In genomic region chrX:153719701-153720100, GRCh38 we compare ENCODE assay signal across 36 cellular contexts. TPM values are rescaled to one million over a fixed set of nuclear protein-coding genes. Genes with fewer than 3 reads are reported as not detected.
"Had no signal": no experiment of that assay in that cellular context is flagged by ENCODE, and none has a peak within 500 bp of the region (broad histone marks: within the 10 kb centered on the region; RNA-seq: fewer than 3 reads in every experiment).

No MANE protein-coding gene starts in this region.

- H3K4me3 ChIP-seq: adrenal gland, breast epithelium, cardiac muscle cell, colonic mucosa, esophagus muscularis mucosa, gastroesophageal sphincter, heart right ventricle had no signal

- H3K36me3 ChIP-seq: breast epithelium, colonic mucosa had no signal

- ATAC-seq: activated CD4-positive, alpha-beta T cell treated with anti-CD3 and anti-CD28 coated beads for 36 hours; activated CD8-positive, alpha-beta memory T cell treated with anti-CD3 and anti-CD28 coated beads, Interleukin-2, amount 10 ng/mL, durations not matched to agents 7 days and 5 days; activated CD8-positive, alpha-beta T cell treated with anti-CD3 and anti-CD28 coated beads, Interleukin-2, amount 10 ng/mL, durations not matched to agents 7 days and 5 days; activated naive CD8-positive, alpha-beta T cell treated with anti-CD3 and anti-CD28 coated beads, Interleukin-2, amount 50 U/mL, for 24 hours; gastroesophageal sphincter; heart right ventricle; T-helper 17 cell had no signal

- DNase-seq: activated CD4-positive, alpha-beta memory T cell treated with anti-CD3 and anti-CD28 coated beads for 36 hours; activated CD4-positive, alpha-beta T cell treated with anti-CD3 and anti-CD28 coated beads for 36 hours; activated CD4-positive, alpha-beta T cell treated with anti-CD3 and anti-CD28 coated beads, Interleukin-2, amount 10 ng/mL, durations not matched to agents 24 days and 14 days; activated CD4-positive, CD25-positive, alpha-beta regulatory T cell; activated CD4-positive, CD25-positive, alpha-beta regulatory T cell treated with anti-CD3 and anti-CD28 coated beads, Interleukin-2, amount 50 U/mL, for 72 hours; activated CD8-positive, alpha-beta memory T cell treated with anti-CD3 and anti-CD28 coated beads, Interleukin-2, amount 10 ng/mL, durations not matched to agents 7 days and 5 days; activated CD8-positive, alpha-beta memory T cell treated with anti-CD3 and anti-CD28 coated beads, Interleukin-2, amount 50 U/mL, for 4 hours; activated CD8-positive, alpha-beta T cell treated with anti-CD3 and anti-CD28 coated beads, Interleukin-2, amount 10 ng/mL, durations not matched to agents 7 days and 5 days; activated effector memory CD4-positive, alpha-beta T cell treated with anti-CD3 and anti-CD28 coated beads, Interleukin-2, amount 50 U/mL, for 16 hours; activated naive CD4-positive, alpha-beta T cell treated with anti-CD3 and anti-CD28 coated beads for 36 hours; activated naive CD8-positive, alpha-beta T cell treated with anti-CD3 and anti-CD28 coated beads for 36 hours; activated naive CD8-positive, alpha-beta T cell treated with anti-CD3 and anti-CD28 coated beads, Interleukin-2, amount 50 U/mL, for 24 hours; activated T-cell treated with anti-CD3 and anti-CD28 coated beads, Interleukin-2, amount 50 U/mL, for 1 hour; activated T-cell treated with anti-CD3 and anti-CD28 coated beads, Interleukin-2, amount 50 U/mL, for 48 hours; adrenal gland; amygdala; aorta; central memory CD4-positive, alpha-beta T cell; cerebellar nuclear complex; colonic mucosa; effector CD8-positive, alpha-beta T cell; endodermal cell; erythroblast; foreskin melanocyte; heart right ventricle; T-helper 1 cell; T-helper 17 cell; T1000 had no signal

- H3K27me3 ChIP-seq: adrenal gland, cardiac muscle cell, colonic mucosa, esophagus muscularis mucosa, gastroesophageal sphincter had no signal

- H3K27ac ChIP-seq: adrenal gland, breast epithelium, cardiac muscle cell, colonic mucosa, esophagus muscularis mucosa, gastroesophageal sphincter, heart right ventricle had no signal

- H3K9me3 ChIP-seq: adrenal gland, breast epithelium, colonic mucosa, esophagus muscularis mucosa, gastroesophageal sphincter, heart right ventricle had no signal

RNA-seq across cellular contexts. Expression of gene PNCK, which starts 46.1 kb away (rescaled TPM):
- total RNA-seq: activated CD8-positive, alpha-beta memory T cell treated with anti-CD3 and anti-CD28 coated beads for 36 hours; activated CD8-positive, alpha-beta memory T cell treated with anti-CD3 and anti-CD28 coated beads, Interleukin-2, amount 10 ng/mL, durations not matched to agents 7 days and 5 days; activated T-helper 1 cell treated with anti-CD3 and anti-CD28 coated beads, Interleukin-12 subunit alpha, Interleukin-12 subunit beta, Interleukin-2, Interleukin-4 antibody, amounts not matched to agents 30 ng/mL and 10 ng/mL and 1 ng/mL, durations not matched to agents 14 hours and 24 hours and 36 hours; dermis microvascular lymphatic vessel endothelial cell; glomerular endothelial cell had no signal
